Comparison of ENCODE assay signal across 1 cellular context in genomic region chr12:64273527-64274403, GRCh38.
TF ChIP-seq lines count a peak whose summit lies in the region.

No MANE protein-coding gene starts in this region.

TF ChIP-seq in H1, 55 proteins besides CTCF, POLR2A, EP300 and RAD21 (continued from another document):
- no peak for TF ChIP-seq PHF8 (conservative IDR thresholded peaks at IDR 0.05; ENCODE audit: low read depth, low read length)
- TF ChIP-seq CBX8 (IDR thresholded peaks at IDR 0.05; ENCODE audit: borderline replicate concordance, low read depth, low read length): no peak
- no peak for TF ChIP-seq RNF2 (IDR thresholded peaks at IDR 0.05; ENCODE audit: borderline replicate concordance, low read depth, low read length, missing control alignments, poor library complexity, severe bottlenecking)
- no peak for TF ChIP-seq TAF7 (optimal IDR thresholded peaks at IDR 0.05; ENCODE audit: borderline replicate concordance, low read depth, low read length)
- no peak for TF ChIP-seq RBBP5 (IDR thresholded peaks at IDR 0.05; ENCODE audit: borderline replicate concordance, low read depth, low read length)
- no peak for TF ChIP-seq SRF (IDR thresholded peaks at IDR 0.05; ENCODE audit: low read depth, low read length)
- no peak for TF ChIP-seq SIRT6 (IDR thresholded peaks at IDR 0.05; ENCODE audit: low read length)
- TF ChIP-seq SIX5 (IDR thresholded peaks at IDR 0.05; ENCODE audit: low read depth, low read length): no peak
- no peak for TF ChIP-seq RXRA (IDR thresholded peaks at IDR 0.05; ENCODE audit: insufficient read depth, low read depth, low read length)
- no peak for TF ChIP-seq ATF2 (IDR thresholded peaks at IDR 0.05; ENCODE audit: low read length)
- no peak for TF ChIP-seq SP4 (IDR thresholded peaks at IDR 0.05; ENCODE audit: low read length)
- no peak for TF ChIP-seq CTBP2 (IDR thresholded peaks at IDR 0.05; ENCODE audit: borderline replicate concordance, insufficient read depth, insufficient read length, low read length)
- TF ChIP-seq, protein P1, sequence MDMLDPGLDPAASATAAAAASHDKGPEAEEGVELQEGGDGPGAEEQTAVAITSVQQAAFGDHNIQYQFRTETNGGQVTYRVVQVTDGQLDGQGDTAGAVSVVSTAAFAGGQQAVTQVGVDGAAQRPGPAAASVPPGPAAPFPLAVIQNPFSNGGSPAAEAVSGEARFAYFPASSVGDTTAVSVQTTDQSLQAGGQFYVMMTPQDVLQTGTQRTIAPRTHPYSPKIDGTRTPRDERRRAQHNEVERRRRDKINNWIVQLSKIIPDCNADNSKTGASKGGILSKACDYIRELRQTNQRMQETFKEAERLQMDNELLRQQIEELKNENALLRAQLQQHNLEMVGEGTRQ (IDR thresholded peaks at IDR 0.05; ENCODE audit: low read length): no peak
- no peak for TF ChIP-seq BCL11A (IDR thresholded peaks at IDR 0.05; ENCODE audit: low read depth in 2 of 2, low read length in 2 of 2)
- no peak for TF ChIP-seq TBP (IDR thresholded peaks at IDR 0.05; ENCODE audit: low read depth, low read length)
- TF ChIP-seq GABPA (IDR thresholded peaks at IDR 0.05; ENCODE audit: borderline replicate concordance, insufficient read depth, low read length): no peak
- no peak for TF ChIP-seq EZH2 (IDR thresholded peaks at IDR 0.05; ENCODE audit: low read depth, low read length, severe bottlenecking)
- TF ChIP-seq TCF12 (IDR thresholded peaks at IDR 0.05; ENCODE audit: low read depth, low read length): no peak
- no peak for TF ChIP-seq EGR1 (IDR thresholded peaks at IDR 0.05; ENCODE audit: borderline replicate concordance, low read depth, low read length)
- no peak for TF ChIP-seq SUZ12 (IDR thresholded peaks at IDR 0.05; ENCODE audit: low read length)
- TF ChIP-seq HDAC6 (IDR thresholded peaks at IDR 0.05; ENCODE audit: low read depth, low read length): no peak
- no peak; the same call in 1 of the 2 replicates for TF ChIP-seq KDM1A (IDR thresholded peaks at IDR 0.05; ENCODE audit: borderline replicate concordance, low read length)
- TF ChIP-seq TEAD4 (IDR thresholded peaks at IDR 0.05; ENCODE audit: low read depth, low read length): no peak
- TF ChIP-seq CREB1 (IDR thresholded peaks at IDR 0.05): peak; percentile 49
- TF ChIP-seq RFX5 (IDR thresholded peaks at IDR 0.05; ENCODE audit: borderline replicate concordance, low read depth, low read length): no peak
- TF ChIP-seq SIN3A (conservative IDR thresholded peaks at IDR 0.05 in 1 of 2, IDR thresholded peaks at IDR 0.05 in 1 of 2; ENCODE audit: low read depth in 1 of 2, low read length in 2 of 2): no peak
- no peak for TF ChIP-seq HDAC2 (IDR thresholded peaks at IDR 0.05; ENCODE audit: borderline replicate concordance in 1 of 2, low read depth in 2 of 2, low read length in 2 of 2)
- TF ChIP-seq, protein P2, sequence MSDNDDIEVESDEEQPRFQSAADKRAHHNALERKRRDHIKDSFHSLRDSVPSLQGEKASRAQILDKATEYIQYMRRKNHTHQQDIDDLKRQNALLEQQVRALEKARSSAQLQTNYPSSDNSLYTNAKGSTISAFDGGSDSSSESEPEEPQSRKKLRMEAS (IDR thresholded peaks at IDR 0.05): peak; percentile 73
- TF ChIP-seq MAFK (IDR thresholded peaks at IDR 0.05; ENCODE audit: low read depth, low read length): peak; percentile 82
- TF ChIP-seq FOSL1 (IDR thresholded peaks at IDR 0.05; ENCODE audit: insufficient read depth, low read depth, low read length): no peak
- no peak for TF ChIP-seq TAF1 (IDR thresholded peaks at IDR 0.05; ENCODE audit: low read depth, low read length)
- peak; percentile 26; the same call in 1 of the 2 replicates for TF ChIP-seq YY1 (IDR thresholded peaks at IDR 0.05; ENCODE audit: low read depth, low read length)
- TF ChIP-seq KDM5A (IDR thresholded peaks at IDR 0.05; ENCODE audit: low read length): no peak
- no peak for TF ChIP-seq SP2 (IDR thresholded peaks at IDR 0.05; ENCODE audit: low read length)
- no peak for TF ChIP-seq CBX5 (IDR thresholded peaks at IDR 0.05; ENCODE audit: low read depth, low read length)
- TF ChIP-seq SP1 (IDR thresholded peaks at IDR 0.05; ENCODE audit: low read depth, low read length): no peak
- no peak for TF ChIP-seq BRCA1 (IDR thresholded peaks at IDR 0.05; ENCODE audit: low read depth, low read length)
- TF ChIP-seq POLR2AphosphoS5 (IDR thresholded peaks at IDR 0.05; ENCODE audit: low read depth, low read length): no peak
- no peak for TF ChIP-seq GTF2F1 (IDR thresholded peaks at IDR 0.05; ENCODE audit: borderline replicate concordance, low read depth, low read length)
- TF ChIP-seq KDM4A (IDR thresholded peaks at IDR 0.05; ENCODE audit: low read depth, low read length, severe bottlenecking): no peak
- TF ChIP-seq JUND (IDR thresholded peaks at IDR 0.05; ENCODE audit: low read length): no peak
- TF ChIP-seq CHD2 (IDR thresholded peaks at IDR 0.05; ENCODE audit: low read length): no peak
- no peak for TF ChIP-seq SAP30 (IDR thresholded peaks at IDR 0.05; ENCODE audit: insufficient read depth, insufficient replicate concordance, low read length)
- TF ChIP-seq, protein P3, sequence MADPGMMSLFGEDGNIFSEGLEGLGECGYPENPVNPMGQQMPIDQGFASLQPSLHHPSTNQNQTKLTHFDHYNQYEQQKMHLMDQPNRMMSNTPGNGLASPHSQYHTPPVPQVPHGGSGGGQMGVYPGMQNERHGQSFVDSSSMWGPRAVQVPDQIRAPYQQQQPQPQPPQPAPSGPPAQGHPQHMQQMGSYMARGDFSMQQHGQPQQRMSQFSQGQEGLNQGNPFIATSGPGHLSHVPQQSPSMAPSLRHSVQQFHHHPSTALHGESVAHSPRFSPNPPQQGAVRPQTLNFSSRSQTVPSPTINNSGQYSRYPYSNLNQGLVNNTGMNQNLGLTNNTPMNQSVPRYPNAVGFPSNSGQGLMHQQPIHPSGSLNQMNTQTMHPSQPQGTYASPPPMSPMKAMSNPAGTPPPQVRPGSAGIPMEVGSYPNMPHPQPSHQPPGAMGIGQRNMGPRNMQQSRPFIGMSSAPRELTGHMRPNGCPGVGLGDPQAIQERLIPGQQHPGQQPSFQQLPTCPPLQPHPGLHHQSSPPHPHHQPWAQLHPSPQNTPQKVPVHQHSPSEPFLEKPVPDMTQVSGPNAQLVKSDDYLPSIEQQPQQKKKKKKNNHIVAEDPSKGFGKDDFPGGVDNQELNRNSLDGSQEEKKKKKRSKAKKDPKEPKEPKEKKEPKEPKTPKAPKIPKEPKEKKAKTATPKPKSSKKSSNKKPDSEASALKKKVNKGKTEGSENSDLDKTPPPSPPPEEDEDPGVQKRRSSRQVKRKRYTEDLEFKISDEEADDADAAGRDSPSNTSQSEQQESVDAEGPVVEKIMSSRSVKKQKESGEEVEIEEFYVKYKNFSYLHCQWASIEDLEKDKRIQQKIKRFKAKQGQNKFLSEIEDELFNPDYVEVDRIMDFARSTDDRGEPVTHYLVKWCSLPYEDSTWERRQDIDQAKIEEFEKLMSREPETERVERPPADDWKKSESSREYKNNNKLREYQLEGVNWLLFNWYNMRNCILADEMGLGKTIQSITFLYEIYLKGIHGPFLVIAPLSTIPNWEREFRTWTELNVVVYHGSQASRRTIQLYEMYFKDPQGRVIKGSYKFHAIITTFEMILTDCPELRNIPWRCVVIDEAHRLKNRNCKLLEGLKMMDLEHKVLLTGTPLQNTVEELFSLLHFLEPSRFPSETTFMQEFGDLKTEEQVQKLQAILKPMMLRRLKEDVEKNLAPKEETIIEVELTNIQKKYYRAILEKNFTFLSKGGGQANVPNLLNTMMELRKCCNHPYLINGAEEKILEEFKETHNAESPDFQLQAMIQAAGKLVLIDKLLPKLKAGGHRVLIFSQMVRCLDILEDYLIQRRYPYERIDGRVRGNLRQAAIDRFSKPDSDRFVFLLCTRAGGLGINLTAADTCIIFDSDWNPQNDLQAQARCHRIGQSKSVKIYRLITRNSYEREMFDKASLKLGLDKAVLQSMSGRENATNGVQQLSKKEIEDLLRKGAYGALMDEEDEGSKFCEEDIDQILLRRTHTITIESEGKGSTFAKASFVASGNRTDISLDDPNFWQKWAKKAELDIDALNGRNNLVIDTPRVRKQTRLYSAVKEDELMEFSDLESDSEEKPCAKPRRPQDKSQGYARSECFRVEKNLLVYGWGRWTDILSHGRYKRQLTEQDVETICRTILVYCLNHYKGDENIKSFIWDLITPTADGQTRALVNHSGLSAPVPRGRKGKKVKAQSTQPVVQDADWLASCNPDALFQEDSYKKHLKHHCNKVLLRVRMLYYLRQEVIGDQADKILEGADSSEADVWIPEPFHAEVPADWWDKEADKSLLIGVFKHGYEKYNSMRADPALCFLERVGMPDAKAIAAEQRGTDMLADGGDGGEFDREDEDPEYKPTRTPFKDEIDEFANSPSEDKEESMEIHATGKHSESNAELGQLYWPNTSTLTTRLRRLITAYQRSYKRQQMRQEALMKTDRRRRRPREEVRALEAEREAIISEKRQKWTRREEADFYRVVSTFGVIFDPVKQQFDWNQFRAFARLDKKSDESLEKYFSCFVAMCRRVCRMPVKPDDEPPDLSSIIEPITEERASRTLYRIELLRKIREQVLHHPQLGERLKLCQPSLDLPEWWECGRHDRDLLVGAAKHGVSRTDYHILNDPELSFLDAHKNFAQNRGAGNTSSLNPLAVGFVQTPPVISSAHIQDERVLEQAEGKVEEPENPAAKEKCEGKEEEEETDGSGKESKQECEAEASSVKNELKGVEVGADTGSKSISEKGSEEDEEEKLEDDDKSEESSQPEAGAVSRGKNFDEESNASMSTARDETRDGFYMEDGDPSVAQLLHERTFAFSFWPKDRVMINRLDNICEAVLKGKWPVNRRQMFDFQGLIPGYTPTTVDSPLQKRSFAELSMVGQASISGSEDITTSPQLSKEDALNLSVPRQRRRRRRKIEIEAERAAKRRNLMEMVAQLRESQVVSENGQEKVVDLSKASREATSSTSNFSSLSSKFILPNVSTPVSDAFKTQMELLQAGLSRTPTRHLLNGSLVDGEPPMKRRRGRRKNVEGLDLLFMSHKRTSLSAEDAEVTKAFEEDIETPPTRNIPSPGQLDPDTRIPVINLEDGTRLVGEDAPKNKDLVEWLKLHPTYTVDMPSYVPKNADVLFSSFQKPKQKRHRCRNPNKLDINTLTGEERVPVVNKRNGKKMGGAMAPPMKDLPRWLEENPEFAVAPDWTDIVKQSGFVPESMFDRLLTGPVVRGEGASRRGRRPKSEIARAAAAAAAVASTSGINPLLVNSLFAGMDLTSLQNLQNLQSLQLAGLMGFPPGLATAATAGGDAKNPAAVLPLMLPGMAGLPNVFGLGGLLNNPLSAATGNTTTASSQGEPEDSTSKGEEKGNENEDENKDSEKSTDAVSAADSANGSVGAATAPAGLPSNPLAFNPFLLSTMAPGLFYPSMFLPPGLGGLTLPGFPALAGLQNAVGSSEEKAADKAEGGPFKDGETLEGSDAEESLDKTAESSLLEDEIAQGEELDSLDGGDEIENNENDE (IDR thresholded peaks at IDR 0.05; ENCODE audit: insufficient replicate concordance, low read length): peak; percentile 49
- TF ChIP-seq NRF1 (IDR thresholded peaks at IDR 0.05; ENCODE audit: low read depth, low read length): no peak
- TF ChIP-seq JUN (IDR thresholded peaks at IDR 0.05; ENCODE audit: low read depth, low read length): no peak
- no peak for TF ChIP-seq NANOG (IDR thresholded peaks at IDR 0.05; ENCODE audit: insufficient read depth, low read depth, low read length, poor library complexity, severe bottlenecking)
- TF ChIP-seq, protein P4, sequence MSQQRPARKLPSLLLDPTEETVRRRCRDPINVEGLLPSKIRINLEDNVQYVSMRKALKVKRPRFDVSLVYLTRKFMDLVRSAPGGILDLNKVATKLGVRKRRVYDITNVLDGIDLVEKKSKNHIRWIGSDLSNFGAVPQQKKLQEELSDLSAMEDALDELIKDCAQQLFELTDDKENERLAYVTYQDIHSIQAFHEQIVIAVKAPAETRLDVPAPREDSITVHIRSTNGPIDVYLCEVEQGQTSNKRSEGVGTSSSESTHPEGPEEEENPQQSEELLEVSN (IDR thresholded peaks at IDR 0.05): peak; percentile 94
- TF ChIP-seq, protein P5, sequence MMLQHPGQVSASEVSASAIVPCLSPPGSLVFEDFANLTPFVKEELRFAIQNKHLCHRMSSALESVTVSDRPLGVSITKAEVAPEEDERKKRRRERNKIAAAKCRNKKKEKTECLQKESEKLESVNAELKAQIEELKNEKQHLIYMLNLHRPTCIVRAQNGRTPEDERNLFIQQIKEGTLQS (IDR thresholded peaks at IDR 0.05; ENCODE audit: insufficient read depth, low read depth, low read length): no peak
- TF ChIP-seq ZNF274 (IDR thresholded peaks at IDR 0.05; ENCODE audit: borderline replicate concordance, extremely low read depth, low read length): no peak
- TF ChIP-seq CEBPB (IDR thresholded peaks at IDR 0.05; ENCODE audit: low read depth, low read length): no peak
- TF ChIP-seq POU5F1 (IDR thresholded peaks at IDR 0.05; ENCODE audit: low read depth, low read length): no peak
- no peak for TF ChIP-seq CHD1 (IDR thresholded peaks at IDR 0.05; ENCODE audit: low read depth, low read length)
- TF ChIP-seq BACH1 (IDR thresholded peaks at IDR 0.05; ENCODE audit: low read length): peak; percentile 97
